In genomic region chr1:82775402-82776000, GRCh38 we compare ENCODE assay signal across 10 cellular contexts.
DNase-seq lines count a peak whose midpoint lies in the region; ATAC-seq and TF ChIP-seq lines count a peak whose summit lies in the region.
"Had no signal": no experiment of that assay in that cellular context is flagged by ENCODE, and none has a peak within 500 bp of the region (broad histone marks: within the 10 kb centered on the region; RNA-seq: fewer than 3 reads in every experiment).

No MANE protein-coding gene starts in this region.

- H3K4me1 ChIP-seq in KMS-11 (ENCODE audit: low read depth, poor library complexity, severe bottlenecking) = no peaks in the 10 kb centered on the region

- no peaks in the 10 kb centered on the region for H3K27me3 ChIP-seq in KMS-11 (ENCODE audit: insufficient read depth, low read depth)

- H3K4me3 ChIP-seq in KMS-11 (IDR thresholded peaks at IDR 0.05; ENCODE audit: insufficient read depth, low read depth, low read length) = no peak overlapping the region

- H3K27ac ChIP-seq in KMS-11 = no peak overlapping the region

- ATAC-seq in activated T-cell treated with anti-CD3 and anti-CD28 coated beads, Interleukin-2, amount 50 U/mL, for 4 hours = no peak
- ATAC-seq in stimulated activated naive CD8-positive, alpha-beta T cell treated with anti-CD3 and anti-CD28 coated beads, Interleukin-15, Interleukin-2, amounts not matched to agents 100 U/mL and 50 U/mL, for 24 hours = no peak
- ATAC-seq in GM21619 (IDR thresholded peaks at IDR 0.05; ENCODE audit: unreplicated experiment) = no peak

- no peak overlapping the region for H3K4me3 Mint-ChIP-seq in activated T-cell treated with anti-CD3 and anti-CD28 coated beads, Interleukin-2, amount 50 U/mL, for 4 hours
- H3K4me3 Mint-ChIP-seq: IgD-negative memory B cell, memory B cell had no signal

- no peak overlapping the region for H3K9ac ChIP-seq in KMS-11

- H3K27me3 Mint-ChIP-seq in activated T-cell treated with anti-CD3 and anti-CD28 coated beads, Interleukin-2, amount 50 U/mL, for 4 hours (ENCODE audit: low read depth) = no peaks in the 10 kb centered on the region
- H3K27me3 Mint-ChIP-seq: IgD-negative memory B cell, memory B cell had no signal

- H2AFZ ChIP-seq in KMS-11 (ENCODE audit: low read depth) = no peak overlapping the region

- H3K4me2 ChIP-seq in KMS-11 = no peak overlapping the region

- no peaks in the 10 kb centered on the region for H3K79me2 ChIP-seq in KMS-11 (ENCODE audit: insufficient read depth, low read depth)

- H3K9me3 Mint-ChIP-seq in activated T-cell treated with anti-CD3 and anti-CD28 coated beads, Interleukin-2, amount 50 U/mL, for 4 hours = peaks cover 8% of the 10 kb centered on the region
- H3K9me3 Mint-ChIP-seq: IgD-negative memory B cell, memory B cell had no signal

- no peaks in the 10 kb centered on the region for H3K36me3 ChIP-seq in KMS-11 (ENCODE audit: insufficient read depth)

- H3K36me3 Mint-ChIP-seq in activated T-cell treated with anti-CD3 and anti-CD28 coated beads, Interleukin-2, amount 50 U/mL, for 4 hours (ENCODE audit: insufficient read depth) = no peaks in the 10 kb centered on the region
- H3K36me3 Mint-ChIP-seq: IgD-negative memory B cell, memory B cell had no signal

- peak; percentile 38; the same call in 1 of the 2 replicates for TF ChIP-seq CTCF in KMS-11 (conservative IDR thresholded peaks at IDR 0.05; ENCODE audit: low read depth, low read length)

- no peaks in the 10 kb centered on the region for H4K20me1 ChIP-seq in KMS-11 (ENCODE audit: insufficient read depth)

- DNase-seq in DMS 273 treated with DMSO at 0.1 percent for 48 hours (lab: John Stamatoyannopoulos, UW) = peak; percentile 1
- DNase-seq in activated T-cell treated with anti-CD3 and anti-CD28 coated beads, Interleukin-2, amount 50 U/mL, for 4 hours = peak; percentile 9
- peak in 28 of 51 donors; percentile 1 to 69 (median 28) for DNase-seq in hypothalamus (lab: John Stamatoyannopoulos, UW)
- DNase-seq in stimulated activated naive CD8-positive, alpha-beta T cell treated with anti-CD3 and anti-CD28 coated beads, Interleukin-15, Interleukin-2, amounts not matched to agents 100 U/mL and 50 U/mL, for 24 hours = peak; percentile 48
- DNase-seq in NCI-H1092 (lab: John Stamatoyannopoulos, UW) = no peak
- no peak for DNase-seq in NCI-H146 treated with DMSO at 0.1 percent for 48 hours (lab: John Stamatoyannopoulos, UW; ENCODE audit: unreplicated experiment)

- H3K4me1 Mint-ChIP-seq in activated T-cell treated with anti-CD3 and anti-CD28 coated beads, Interleukin-2, amount 50 U/mL, for 4 hours (ENCODE audit: low read depth) = no peaks in the 10 kb centered on the region
- H3K4me1 Mint-ChIP-seq: memory B cell had no signal

Comparison
In these comparisons a context has a peak if more than half of its experiments do, and no peak if none do; other contexts are left out.
1. DNase-seq: peak in DMS 273 treated with DMSO at 0.1 percent for 48 hours (single experiment), activated T-cell treated with anti-CD3 and anti-CD28 coated beads, Interleukin-2, amount 50 U/mL, for 4 hours (single experiment), hypothalamus (28 of 51) and stimulated activated naive CD8-positive, alpha-beta T cell treated with anti-CD3 and anti-CD28 coated beads, Interleukin-15, Interleukin-2, amounts not matched to agents 100 U/mL and 50 U/mL, for 24 hours (single experiment); none in NCI-H1092 (single experiment) and NCI-H146 treated with DMSO at 0.1 percent for 48 hours (single experiment).